ENCODE assay signal across 10 cellular contexts in genomic region chr1:225812488-225813249, GRCh38. TPM values are rescaled to one million over a fixed set of nuclear protein-coding genes. Genes with fewer than 3 reads are reported as not detected.
DNase-seq lines count a peak whose midpoint lies in the region; ATAC-seq, FAIRE-seq and TF ChIP-seq lines count a peak whose summit lies in the region.
"Had no signal": no experiment of that assay in that cellular context is flagged by ENCODE, and none has a peak within 500 bp of the region (broad histone marks: within the 10 kb centered on the region; RNA-seq: fewer than 3 reads in every experiment).

No MANE protein-coding gene starts in this region.

- H3K4me3 ChIP-seq in HEK293 (ENCODE audit: low read depth, low read length): no peak overlapping the region
- no peak overlapping the region for H3K4me3 ChIP-seq in small intestine (ENCODE audit: low read depth in 1 of 2, low read length in 2 of 2)

- ATAC-seq in WTC11: no peak
- ATAC-seq in HG03196 (IDR thresholded peaks at IDR 0.05; ENCODE audit: unreplicated experiment): no peak
- no peak for ATAC-seq in activated T-helper 17 cell treated with anti-CD3 and anti-CD28 coated beads, Interleukin-2, amount 50 U/mL, for 72 hours (replicated peaks)
- no peak for ATAC-seq in GM18502 (IDR thresholded peaks at IDR 0.05; ENCODE audit: poor library complexity, unreplicated experiment)
- ATAC-seq: natural killer cell had no signal

- no peaks in the 10 kb centered on the region for H3K9me3 Mint-ChIP-seq in WTC11
- no peaks in the 10 kb centered on the region for H3K9me3 Mint-ChIP-seq in activated T-helper 17 cell treated with anti-CD3 and anti-CD28 coated beads, Interleukin-2, amount 50 U/mL, for 72 hours
- H3K9me3 Mint-ChIP-seq: natural killer cell had no signal

- H3K36me3 ChIP-seq in HEK293 (ENCODE audit: control insufficient read depth in 2 of 2, insufficient read depth in 1 of 2, low read length in 2 of 2) (peaks cover 0 to 7% of the 10 kb centered on the region in 2 experiments; a peak in 1 of 3 replicates), small intestine (ENCODE audit: control insufficient read depth in 2 of 2, insufficient read depth in 2 of 2, low read length in 2 of 2) (no peaks in the 10 kb centered on the region)

- peaks cover 6% of the 10 kb centered on the region; the same call in 1 of the 2 replicates for H3K36me3 Mint-ChIP-seq in WTC11
- H3K36me3 Mint-ChIP-seq in activated T-helper 17 cell treated with anti-CD3 and anti-CD28 coated beads, Interleukin-2, amount 50 U/mL, for 72 hours (ENCODE audit: low read depth): no peaks in the 10 kb centered on the region
- H3K36me3 Mint-ChIP-seq: natural killer cell had no signal

- peaks cover 20% of the 10 kb centered on the region for H3K4me1 ChIP-seq in HEK293 (ENCODE audit: control insufficient read depth, insufficient read depth, low read length)
- H3K4me1 ChIP-seq in small intestine (ENCODE audit: control insufficient read depth in 2 of 2, insufficient read depth in 1 of 2, low read depth in 1 of 2, low read length in 1 of 2): peaks cover 11 to 16% of the 10 kb centered on the region in 2 donors

- DNase-seq in WTC11 (ENCODE audit: low spot score): no peak
- DNase-seq in kidney glomerular epithelial cell (lab: John Stamatoyannopoulos, UW): peak; percentile 1
- DNase-seq in small intestine: no peak
- no peak for DNase-seq in midbrain (lab: John Stamatoyannopoulos, UW)
- DNase-seq: DND-41, natural killer cell had no signal

- no peak overlapping the region for H3K4me3 Mint-ChIP-seq in WTC11
- no peak overlapping the region for H3K4me3 Mint-ChIP-seq in activated T-helper 17 cell treated with anti-CD3 and anti-CD28 coated beads, Interleukin-2, amount 50 U/mL, for 72 hours

- peak overlapping the region; percentile 84; the same call in 1 of the 2 replicates for H3K27ac Mint-ChIP-seq in WTC11
- no peak overlapping the region for H3K27ac Mint-ChIP-seq in activated T-helper 17 cell treated with anti-CD3 and anti-CD28 coated beads, Interleukin-2, amount 50 U/mL, for 72 hours
- H3K27ac Mint-ChIP-seq: natural killer cell had no signal

- no peak for FAIRE-seq in small intestine (lab: Jason Lieb, UNC)

- peaks cover 0 to 4% of the 10 kb centered on the region in 2 donors for H3K27me3 ChIP-seq in small intestine (ENCODE audit: control insufficient read depth in 2 of 2, insufficient read depth in 2 of 2, low read length in 2 of 2)

- WGBS in small intestine, 3 donors: 57 to 69% (median 61%) methylated on average over 8 of the region's 8 CpGs

- H3K4me1 Mint-ChIP-seq in WTC11: peaks cover 50% of the 10 kb centered on the region
- no peaks in the 10 kb centered on the region for H3K4me1 Mint-ChIP-seq in activated T-helper 17 cell treated with anti-CD3 and anti-CD28 coated beads, Interleukin-2, amount 50 U/mL, for 72 hours

- H3K27me3 Mint-ChIP-seq in WTC11 (ENCODE audit: low read depth): peaks cover 3% of the 10 kb centered on the region; the same call in 1 of the 2 replicates
- no peaks in the 10 kb centered on the region for H3K27me3 Mint-ChIP-seq in activated T-helper 17 cell treated with anti-CD3 and anti-CD28 coated beads, Interleukin-2, amount 50 U/mL, for 72 hours

- CTCF ChIA-PET in HEK293 (lab: Yijun Ruan, JAX) (interaction anchor here (0.6 to 2.8 kb wide), 11 partner anchors 7 to 307 kb away, joined by 3 to 15 read pairs (median 4); partner anchors contain the start of gene SRP9), WTC11 (lab: Charles Lee) (interaction anchor here (1.2 to 5.4 kb wide), 7 partner anchors 10 to 338 kb away, joined by 3 to 45 read pairs (median 8); partner anchors contain the start of gene SRP9)

- no peak overlapping the region; the same call in 1 of the 2 replicates for H3K27ac ChIP-seq in HEK293 (ENCODE audit: extremely low read depth, low read depth, low read length)
- peak overlapping the region; percentile 45 to 63 for H3K27ac ChIP-seq in small intestine (ENCODE audit: low read depth in 1 of 2, low read length in 1 of 2)

- TF ChIP-seq CTCF in HEK293 (tag by site-specific recombination; IDR thresholded peaks at IDR 0.05): no peak
- TF ChIP-seq CTCF in WTC11 (IDR thresholded peaks at IDR 0.05): no peak

- POLR2A ChIA-PET in HEK293 (lab: Yijun Ruan, JAX): interaction anchor here (1.0 to 6.8 kb wide), 5 partner anchors 25 to 111 kb away, joined by 3 to 46 read pairs (median 4); partner anchors contain the start of genes PYCR2 and SRP9
- POLR2A ChIA-PET in WTC11 (lab: Charles Lee): interaction anchor here (0.9 kb wide), 1 partner anchor 70 kb away, joined by 3 read pairs; the partner anchor contains the start of gene TMEM63A

- H3K9me3 ChIP-seq in HEK293 (ENCODE audit: control insufficient read depth, insufficient read depth, low read depth, low read length) (no peaks in the 10 kb centered on the region), small intestine (ENCODE audit: control insufficient read depth, low read depth) (no peaks in the 10 kb centered on the region)

TF ChIP-seq in HEK293, 187 proteins besides CTCF, POLR2A, EP300 and RAD21 (continues in another document):
- TF ChIP-seq ZXDB (tag by site-specific recombination; IDR thresholded peaks at IDR 0.05) (0 out of 2 replicates have a peak, but pooled peaks have one; percentile 22), ZBTB17 (tag by site-specific recombination; IDR thresholded peaks at IDR 0.05) (peak; percentile 70), ZBTB21 (tag by site-specific recombination; IDR thresholded peaks at IDR 0.05) (no peak), ZNF146 (tag by site-specific recombination; IDR thresholded peaks at IDR 0.05) (no peak), ZNF664 (tag by site-specific recombination; IDR thresholded peaks at IDR 0.05) (no peak), ZFP69B (tag by site-specific recombination; IDR thresholded peaks at IDR 0.05) (peak; percentile 8; the same call in 1 of the 2 replicates), ZNF645 (tag by site-specific recombination; IDR thresholded peaks at IDR 0.05) (no peak), ZNF221 (tag by site-specific recombination; IDR thresholded peaks at IDR 0.05; ENCODE audit: borderline replicate concordance) (no peak), ZNF48 (tag by site-specific recombination; IDR thresholded peaks at IDR 0.05) (no peak)

TF ChIP-seq in WTC11, 78 proteins besides CTCF, POLR2A, EP300 and RAD21 (continues in another document):
- no peak for TF ChIP-seq ZNF425 (CRISPR knock-in tag; conservative IDR thresholded peaks at IDR 0.05)
- TF ChIP-seq SOX15 (CRISPR knock-in tag; IDR thresholded peaks at IDR 0.05): no peak
- TF ChIP-seq STAT6 (CRISPR knock-in tag; conservative IDR thresholded peaks at IDR 0.05; ENCODE audit: low read depth): no peak
- TF ChIP-seq ZNF232 (CRISPR knock-in tag; IDR thresholded peaks at IDR 0.05): no peak
- TF ChIP-seq CREM (CRISPR knock-in tag; IDR thresholded peaks at IDR 0.05): no peak
- no peak for TF ChIP-seq TP53 (CRISPR knock-in tag; IDR thresholded peaks at IDR 0.05)

RNA-seq across cellular contexts. Expression of gene EPHX1, which starts 2.7 kb away (rescaled TPM):
- total RNA-seq in WTC11 (2021): 60.9 to 66.2 TPM (median 64.4 TPM) in 3 replicates
- polyA plus RNA-seq in small intestine: 10 to 100 TPM in 1 of 3 donors, 1 to 10 TPM in 2; 7.6 to 39.1 (median 7.8) TPM
- 1 to 10 TPM; 1.5 to 1.7 TPM for total RNA-seq in activated T-helper 17 cell treated with anti-CD3 and anti-CD28 coated beads, Interleukin-2, amount 50 U/mL, for 72 hours

RNA-seq across cellular contexts. Expression of gene SRP9, which starts 35.0 kb away (rescaled TPM):
- total RNA-seq in WTC11 (2021): 374 to 395 TPM (median 375 TPM) in 3 replicates
- polyA plus RNA-seq in small intestine: 100 to 1,000 TPM; 219 to 331 (median 292) TPM
- total RNA-seq in activated T-helper 17 cell treated with anti-CD3 and anti-CD28 coated beads, Interleukin-2, amount 50 U/mL, for 72 hours: 100 to 1,000 TPM; 209 to 281 TPM

Comparison
In these comparisons a context has a peak if more than half of its experiments do, and no peak if none do; other contexts are left out.
1. RNA of gene EPHX1, which starts 2.7 kb away (total RNA-seq): 60.9 to 66.2 TPM in WTC11; 1.5 to 1.7 TPM in activated T-helper 17 cell treated with anti-CD3 and anti-CD28 coated beads, Interleukin-2, amount 50 U/mL, for 72 hours; every median in the first group is over 10 times any median in the second.